ENCODE assay signal across 1 cellular context in genomic region chr12:38142974-38143373, GRCh38.
TF ChIP-seq lines count a peak whose summit lies in the region.

No MANE protein-coding gene starts in this region.

TF ChIP-seq in SK-N-SH treated with all-trans-retinoic acid at 6 μM for 48 hours, 23 proteins besides CTCF, POLR2A, EP300 and RAD21 (continued from another document):
- no peak for TF ChIP-seq PATZ1 (CRISPR knock-in tag; IDR thresholded peaks at IDR 0.05; ENCODE audit: borderline replicate concordance)
- TF ChIP-seq TOX (CRISPR knock-in tag; IDR thresholded peaks at IDR 0.05; ENCODE audit: borderline replicate concordance): no peak
- TF ChIP-seq CSRNP3 (CRISPR knock-in tag; IDR thresholded peaks at IDR 0.05): no peak
- no peak for TF ChIP-seq TCF4 (CRISPR knock-in tag; IDR thresholded peaks at IDR 0.05; ENCODE audit: borderline replicate concordance)
- TF ChIP-seq ZC3H10 (CRISPR knock-in tag; IDR thresholded peaks at IDR 0.05): no peak
